In genomic region chr3:102180291-102180931, GRCh38 we compare ENCODE assay signal across 9 cellular contexts.
DNase-seq lines count a peak whose midpoint lies in the region; ATAC-seq, FAIRE-seq and TF ChIP-seq lines count a peak whose summit lies in the region.
"Had no signal": no experiment of that assay in that cellular context is flagged by ENCODE, and none has a peak within 500 bp of the region (broad histone marks: within the 10 kb centered on the region; RNA-seq: fewer than 3 reads in every experiment).

No MANE protein-coding gene starts in this region.

- no peaks in the 10 kb centered on the region for H3K36me3 ChIP-seq in heart right ventricle
- H3K36me3 ChIP-seq in tibial artery = no peaks in the 10 kb centered on the region

- no peak overlapping the region for H3K27ac Mint-ChIP-seq in activated naive CD4-positive, alpha-beta T cell treated with anti-CD3 and anti-CD28 coated beads for 36 hours

- WGBS in heart right ventricle, 2 donors = 26 to 50% methylated on average over 7 of the region's 7 CpGs

- peak overlapping the region; percentile 37 to 84 (median 68) for H3K27ac ChIP-seq in heart right ventricle
- H3K27ac ChIP-seq in tibial artery = peak overlapping the region; percentile 72 to 75

- H3K36me3 Mint-ChIP-seq in activated naive CD4-positive, alpha-beta T cell treated with anti-CD3 and anti-CD28 coated beads for 36 hours (ENCODE audit: low read depth) = no peaks in the 10 kb centered on the region

- CTCF ChIA-PET in activated naive CD4-positive, alpha-beta T cell treated with anti-CD3 and anti-CD28 coated beads for 36 hours (lab: Charles Lee) = interaction anchor here (0.6 to 0.8 kb wide), 2 partner anchors 123 to 378 kb away, joined by 3 to 4 read pairs; no protein-coding TSS in a partner anchor

- FAIRE-seq in RCC 7860 (lab: Jason Lieb, UNC) = no peak
- FAIRE-seq: G401.6 had no signal

- H3K9me3 ChIP-seq in heart right ventricle = no peaks in the 10 kb centered on the region
- no peaks in the 10 kb centered on the region for H3K9me3 ChIP-seq in tibial artery

- intact Hi-C loops in heart right ventricle (cut with DNase I) (no loop called here), tibial artery (cut with DNase I; ENCODE audit: low total_unique reads) (no loop called here)
- intact Hi-C loops in activated naive CD4-positive, alpha-beta T cell treated with anti-CD3 and anti-CD28 coated beads for 36 hours (cut with micrococcal nuclease) = no loop called here

- ATAC-seq in GM21367 (IDR thresholded peaks at IDR 0.05; ENCODE audit: unreplicated experiment) = peak; percentile 40
- ATAC-seq in heart right ventricle = peak; percentile 22 to 92 (median 87)

- H3K4me1 ChIP-seq in heart right ventricle (peaks cover 3 to 53% (median 40%) of the 10 kb centered on the region in 9 donors), tibial artery (peaks cover 0 to 59% (median 37%) of the 10 kb centered on the region in 4 donors)

- H3K27me3 Mint-ChIP-seq in activated naive CD4-positive, alpha-beta T cell treated with anti-CD3 and anti-CD28 coated beads for 36 hours (ENCODE audit: low read depth) = no peaks in the 10 kb centered on the region

- TF ChIP-seq CTCF in heart right ventricle (IDR thresholded peaks at IDR 0.05) = no peak
- TF ChIP-seq CTCF in tibial artery (IDR thresholded peaks at IDR 0.05) = no peak

- H3K4me1 Mint-ChIP-seq in activated naive CD4-positive, alpha-beta T cell treated with anti-CD3 and anti-CD28 coated beads for 36 hours (ENCODE audit: low read depth) = peaks cover 6% of the 10 kb centered on the region

- H3K9me3 Mint-ChIP-seq in activated naive CD4-positive, alpha-beta T cell treated with anti-CD3 and anti-CD28 coated beads for 36 hours = no peaks in the 10 kb centered on the region

- H3K27me3 ChIP-seq in heart right ventricle (no peaks in the 10 kb centered on the region), tibial artery (no peaks in the 10 kb centered on the region)

- H3K4me3 Mint-ChIP-seq in activated naive CD4-positive, alpha-beta T cell treated with anti-CD3 and anti-CD28 coated beads for 36 hours = no peak overlapping the region

- H3K4me3 ChIP-seq in heart right ventricle = peak overlapping the region in 4 of 10 donors; percentile 4 to 23 (median 8)
- H3K4me3 ChIP-seq in tibial artery = peak overlapping the region in 1 of 2 donors; percentile 15

- DNase-seq in A172 (ENCODE audit: low spot score) (peak; percentile 59), RCC 7860 (ENCODE audit: low spot score) (peak; percentile 79), heart right ventricle (peak in 1 of 2 donors; percentile 31), tibial artery (no peak), NCI-H2171 treated with DMSO at 0.1 percent for 48 hours (lab: John Stamatoyannopoulos, UW) (no peak), activated T-cell treated with anti-CD3 and anti-CD28 coated beads for 4 hours (no peak)
- no peak for DNase-seq in activated naive CD4-positive, alpha-beta T cell treated with anti-CD3 and anti-CD28 coated beads for 36 hours

Comparison
In these comparisons a context has a peak if more than half of its experiments do, and no peak if none do; other contexts are left out.
1. DNase-seq: peak in A172 (single experiment) and RCC 7860 (single experiment); none in tibial artery (0 of 2), activated naive CD4-positive, alpha-beta T cell treated with anti-CD3 and anti-CD28 coated beads for 36 hours (single experiment), NCI-H2171 treated with DMSO at 0.1 percent for 48 hours (single experiment) and activated T-cell treated with anti-CD3 and anti-CD28 coated beads for 4 hours (single experiment).